In genomic region chr4:8225704-8226443, GRCh38 we compare ENCODE assay signal across 16 cellular contexts. TPM values are rescaled to one million over a fixed set of nuclear protein-coding genes. Genes with fewer than 3 reads are reported as not detected.
DNase-seq lines count a peak whose midpoint lies in the region; ATAC-seq and TF ChIP-seq lines count a peak whose summit lies in the region.
"Had no signal": no experiment of that assay in that cellular context is flagged by ENCODE, and none has a peak within 500 bp of the region (broad histone marks: within the 10 kb centered on the region; RNA-seq: fewer than 3 reads in every experiment).

No MANE protein-coding gene starts in this region.

- no peak overlapping the region for H2AFZ ChIP-seq in mammary epithelial cell (ENCODE audit: low read depth, low read length)

- H3K36me3 ChIP-seq in mucosa of stomach (ENCODE audit: control insufficient read depth, insufficient read depth, low read length) (no peaks in the 10 kb centered on the region), tibial nerve (peaks cover 0 to 26% (median 0%) of the 10 kb centered on the region in 3 donors), mammary epithelial cell (ENCODE audit: insufficient read depth, low read length) (peaks cover 34% of the 10 kb centered on the region)

- peaks cover 10% of the 10 kb centered on the region for H4K20me1 ChIP-seq in mammary epithelial cell (ENCODE audit: insufficient read depth, low read length)

- no peaks in the 10 kb centered on the region for H3K9me3 ChIP-seq in T-helper 17 cell (ENCODE audit: control insufficient read depth, low read length, poor library complexity, severe bottlenecking)
- no peaks in the 10 kb centered on the region for H3K9me3 ChIP-seq in mucosa of stomach (ENCODE audit: control insufficient read depth, low read length)
- H3K9me3 ChIP-seq in tibial nerve, result peaks cover 0 to 3% (median 0%) of the 10 kb centered on the region in 4 donors
- no peaks in the 10 kb centered on the region for H3K9me3 ChIP-seq in mammary epithelial cell (replicated peaks; ENCODE audit: insufficient read depth, low read length)
- H3K9me3 ChIP-seq: SJSA1 had no signal

- peak overlapping the region; percentile 31 for H3K4me3 Mint-ChIP-seq in T-helper 17 cell
- H3K4me3 Mint-ChIP-seq: natural killer cell had no signal

- DNase-seq in ELF-1 (ENCODE audit: low read depth, low spot score) (peak; percentile 51), NCI-H1105 (lab: John Stamatoyannopoulos, UW) (peak; percentile 47), T-helper 17 cell (no peak), tibial nerve (ENCODE audit: low spot score in 2 of 2) (no peak), mammary epithelial cell (no peak), AG20443 (ENCODE audit: low spot score) (no peak)
- DNase-seq: activated naive CD4-positive, alpha-beta T cell treated with anti-CD3 and anti-CD28 coated beads, Interleukin-2, amount 50 U/mL, for 16 hours; left cardiac atrium; natural killer cell; NCI-H524; stimulated activated naive CD4-positive, alpha-beta T cell had no signal

- H3K4me3 ChIP-seq in mucosa of stomach (ENCODE audit: low read length) (no peak overlapping the region), tibial nerve (no peak overlapping the region), mammary epithelial cell (replicated peaks in 1 of 3; ENCODE audit: insufficient read depth in 1 of 3, low read depth in 2 of 3, low read length in 3 of 3) (no peak overlapping the region)
- H3K4me3 ChIP-seq: SJSA1 had no signal

- peak overlapping the region; percentile 35 for H3K9ac ChIP-seq in mucosa of stomach (ENCODE audit: low read length)
- H3K9ac ChIP-seq in mammary epithelial cell (ENCODE audit: insufficient read depth, low read length), result no peak overlapping the region

- no peak for ATAC-seq in T-helper 17 cell
- ATAC-seq: left cardiac atrium, natural killer cell, right cardiac atrium had no signal

- TF ChIP-seq CTCF in tibial nerve (IDR thresholded peaks at IDR 0.05) (no peak), mammary epithelial cell (conservative IDR thresholded peaks at IDR 0.05 in 1 of 2, IDR thresholded peaks at IDR 0.05 in 1 of 2; ENCODE audit: extremely low read depth in 1 of 2, insufficient read depth in 1 of 2, low read depth in 1 of 2, low read length in 2 of 2) (no peak)

- in situ Hi-C loops in mammary epithelial cell (cut with MboI; ENCODE audit: low sequenced_read_pairs in 2 of 2), result no loop called here

- H3K4me1 ChIP-seq in mucosa of stomach (ENCODE audit: control insufficient read depth, insufficient read depth, low read length) (peaks cover 32% of the 10 kb centered on the region), tibial nerve (peaks cover 0 to 35% (median 8%) of the 10 kb centered on the region in 4 donors), mammary epithelial cell (ENCODE audit: insufficient read depth, low read length) (peaks cover 19% of the 10 kb centered on the region)

- CTCF ChIA-PET in mammary epithelial cell (lab: Charles Lee; ENCODE audit: low non-redundant PET), result no interaction called here

- peaks cover 27% of the 10 kb centered on the region for H3K4me1 Mint-ChIP-seq in T-helper 17 cell

- H3K79me2 ChIP-seq in mammary epithelial cell (ENCODE audit: insufficient read depth, low read length), result peaks cover 50% of the 10 kb centered on the region

- peak overlapping the region; percentile 67 for H3K27ac Mint-ChIP-seq in T-helper 17 cell
- H3K27ac Mint-ChIP-seq: natural killer cell had no signal

- peaks cover 8% of the 10 kb centered on the region for H3K36me3 Mint-ChIP-seq in T-helper 17 cell (ENCODE audit: low read depth)
- H3K36me3 Mint-ChIP-seq: natural killer cell had no signal

- no peak overlapping the region for H3K27ac ChIP-seq in tibial nerve
- no peak overlapping the region for H3K27ac ChIP-seq in mammary epithelial cell (ENCODE audit: insufficient read depth, low read depth, low read length)
- H3K27ac ChIP-seq: C4-2B, SJSA1 had no signal

- no TSS peak for BruUV-seq in mammary epithelial cell (replicated peaks; lab: Mats Ljungman, UMichigan)

- H3K27me3 Mint-ChIP-seq in T-helper 17 cell, result no peaks in the 10 kb centered on the region

- TF ChIP-seq POLR2A in tibial nerve (IDR thresholded peaks at IDR 0.05), result no peak

- WGBS in tibial nerve, 2 donors, result 33 to 36% methylated on average over 9 to 10 of the region's 10 CpGs
- 81% methylated on average over 10 of the region's 10 CpGs for WGBS in mammary epithelial cell (ENCODE audit: low coverage, missing lambda C conversion rate)

- intact Hi-C loops in mammary epithelial cell (cut with micrococcal nuclease), result no loop called here

- H3K4me2 ChIP-seq in mammary epithelial cell (ENCODE audit: insufficient read depth, low read depth, low read length), result no peak overlapping the region

- H3K27me3 ChIP-seq in mucosa of stomach (ENCODE audit: control insufficient read depth, insufficient read depth, low read length) (no peaks in the 10 kb centered on the region), tibial nerve (no peaks in the 10 kb centered on the region), mammary epithelial cell (ENCODE audit: insufficient read depth, low read length) (no peaks in the 10 kb centered on the region)
- H3K27me3 ChIP-seq: SJSA1 had no signal

- no peak for TF ChIP-seq EP300 in tibial nerve (IDR thresholded peaks at IDR 0.05)

- dilution Hi-C loops in mammary epithelial cell (cut with HindIII; ENCODE audit: low sequenced_read_pairs), result no loop called here

RNA-seq across cellular contexts. Expression of gene SH3TC1, which starts 26.8 kb away (rescaled TPM):
- total RNA-seq in T-helper 17 cell, result 100 to 1,000 TPM; 134 TPM
- total RNA-seq in tibial nerve, result 100 to 1,000 TPM in 1 of 4 donors, 10 to 100 TPM in 3; 31.6 to 176 (median 69.7) TPM
- total RNA-seq in mammary epithelial cell, result 100 to 1,000 TPM in 1 of 2 donors, 10 to 100 TPM in 1; 70.8 to 138 TPM
- polyA plus RNA-seq in mammary epithelial cell, result 37.7 TPM
- polyA minus RNA-seq in mammary epithelial cell, result 62.5 TPM

RNA-seq across cellular contexts. Expression of gene HTRA3, which starts 43.7 kb away (rescaled TPM):
- total RNA-seq in T-helper 17 cell (not detected), tibial nerve (10 to 100 TPM; 34.9 to 54.3 (median 43.5) TPM), mammary epithelial cell (under 1 TPM in 1 of 2 donors, not detected in 1; 0.17 TPM)
- not detected for polyA plus RNA-seq in mammary epithelial cell
- polyA minus RNA-seq in mammary epithelial cell, result 2.5 TPM
- total RNA-seq: activated CD8-positive, alpha-beta memory T cell treated with anti-CD3 and anti-CD28 coated beads for 36 hours; natural killer cell had no signal

Comparison
In these comparisons a context has a peak if more than half of its experiments do, and no peak if none do; other contexts are left out.
1. DNase-seq: peak in ELF-1 (single experiment) and NCI-H1105 (single experiment); none in T-helper 17 cell (0 of 3), tibial nerve (0 of 2), mammary epithelial cell (single experiment) and AG20443 (single experiment).
2. RNA of gene HTRA3, which starts 43.7 kb away (total RNA-seq): 34.9 to 54.3 TPM in tibial nerve; 0.17 TPM in mammary epithelial cell and not detected in T-helper 17 cell; every median in the first group is over 10 times any median in the second.